10 cellular contexts compared by ENCODE assay signal in the genomic region with DNA sequence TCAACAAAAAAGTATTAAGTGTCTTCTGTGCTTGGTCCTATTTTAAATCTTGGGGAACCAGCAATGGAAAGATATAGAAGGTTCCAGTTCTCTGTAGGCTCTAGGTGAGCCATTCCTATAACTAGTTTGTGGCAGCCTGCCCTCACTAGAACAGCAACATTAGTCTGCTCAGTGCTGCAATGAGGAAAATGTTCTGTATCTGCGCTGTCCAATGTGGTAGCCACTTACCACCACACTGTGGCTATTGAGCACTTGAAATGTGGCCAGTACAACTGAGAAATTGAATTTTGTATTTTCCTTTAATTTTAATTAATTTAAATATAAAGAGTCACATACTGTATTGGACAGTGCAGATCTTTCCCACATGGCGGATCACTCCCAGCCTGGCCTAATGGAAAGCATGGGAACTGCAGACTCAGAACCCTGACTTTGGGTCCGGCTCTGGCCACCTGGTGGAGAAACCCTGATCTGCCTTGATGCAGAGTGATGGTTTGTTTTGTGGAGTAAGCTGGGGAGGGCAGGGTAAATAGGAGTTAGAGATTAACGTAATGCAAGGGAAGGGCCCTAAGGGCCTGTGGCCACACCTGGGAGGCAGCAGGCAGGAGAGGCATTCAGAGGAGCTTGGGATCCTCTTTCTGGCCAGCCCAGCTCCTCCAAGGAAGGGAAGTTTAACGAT.
DNase-seq lines count a peak whose midpoint lies in the region; ATAC-seq and TF ChIP-seq lines count a peak whose summit lies in the region.
"Had no signal": no experiment of that assay in that cellular context is flagged by ENCODE, and none has a peak within 500 bp of the region (broad histone marks: within the 10 kb centered on the region; RNA-seq: fewer than 3 reads in every experiment).

No MANE protein-coding gene starts in this region.

- peaks cover 4% of the 10 kb centered on the region; the same call in 1 of the 2 replicates for H3K4me1 ChIP-seq in GM23248 (ENCODE audit: insufficient read depth)

- CTCF ChIA-PET in BJ (lab: Yijun Ruan, JAX): interaction anchor here (1.4 kb wide), 1 partner anchor 37 kb away, joined by 4 read pairs; no protein-coding TSS in a partner anchor

- DNase-seq in BJ (ENCODE audit: low read depth) (no peak), HFF-Myc (ENCODE audit: extremely low read depth, low read depth) (no peak), SW 1271 (lab: John Stamatoyannopoulos, UW) (peak; percentile 54 to 77), islet precursor cell (peak; percentile 93), GM23248 (no peak), NCI-H1436 treated with DMSO at 0.1 percent for 48 hours (lab: John Stamatoyannopoulos, UW) (no peak)
- DNase-seq: tibial artery had no signal

- POLR2A ChIA-PET in BJ (lab: Charles Lee): no interaction called here

- no peaks in the 10 kb centered on the region for H3K9me2 ChIP-seq in GM23248 (ENCODE audit: insufficient read depth)

- TF ChIP-seq CTCF in BJ (IDR thresholded peaks at IDR 0.05; ENCODE audit: insufficient read depth, low read depth, low read length) (0 out of 2 replicates have a peak, but pooled peaks have one; percentile 10), HFF-Myc (IDR thresholded peaks at IDR 0.05; ENCODE audit: low read depth, low read length, missing control alignments) (peak; percentile 59)

- H3F3A ChIP-seq in GM23248 (ENCODE audit: insufficient read depth): no peaks in the 10 kb centered on the region

- H3K4me3 ChIP-seq in BJ (ENCODE audit: low read depth, low read length) (no peak overlapping the region), HFF-Myc (replicated peaks; ENCODE audit: low read depth, low read length) (no peak overlapping the region), GM23248 (no peak overlapping the region)
- H3K4me3 ChIP-seq: tibial artery had no signal

- H3K36me3 ChIP-seq in BJ (ENCODE audit: control insufficient read depth, insufficient read depth, low read length) (no peaks in the 10 kb centered on the region), GM23248 (ENCODE audit: low read depth) (no peaks in the 10 kb centered on the region)
- H3K36me3 ChIP-seq: tibial artery had no signal

- in situ Hi-C loops in GM23248 (cut with MboI): no loop called here

- no peak overlapping the region for H3K9ac ChIP-seq in GM23248

- ATAC-seq in HG03565 (IDR thresholded peaks at IDR 0.05; ENCODE audit: unreplicated experiment): no peak
- ATAC-seq in GM18520 (IDR thresholded peaks at IDR 0.05; ENCODE audit: unreplicated experiment): no peak

- WGBS in GM23248 (ENCODE audit: low coverage in 1 of 2, low lambda C conversion rate in 2 of 2, missing lambda C conversion rate in 2 of 2), 2 experiments: 97% methylated on average over 5 of the region's 5 CpGs

- no peak overlapping the region for H3K27ac ChIP-seq in GM23248
- H3K27ac ChIP-seq: epithelial cell of prostate, tibial artery had no signal

- H2AFZ ChIP-seq in GM23248: no peak overlapping the region

- H3K27me3 ChIP-seq in BJ (ENCODE audit: control insufficient read depth, insufficient read depth, low read length): no peaks in the 10 kb centered on the region
- no peaks in the 10 kb centered on the region for H3K27me3 ChIP-seq in GM23248 (replicated peaks; ENCODE audit: insufficient read depth)
- H3K27me3 ChIP-seq: tibial artery had no signal

- no peaks in the 10 kb centered on the region for H4K20me1 ChIP-seq in GM23248 (ENCODE audit: insufficient read depth)

- no peak overlapping the region for H3K4me2 ChIP-seq in GM23248 (ENCODE audit: unreplicated experiment)

- H3K79me2 ChIP-seq in GM23248 (ENCODE audit: insufficient read depth): no peaks in the 10 kb centered on the region

- no peaks in the 10 kb centered on the region for H3K9me3 ChIP-seq in GM23248 (ENCODE audit: low read depth)
- H3K9me3 ChIP-seq: tibial artery had no signal

Comparison
In these comparisons a context has a peak if more than half of its experiments do, and no peak if none do; other contexts are left out.
1. DNase-seq: peak in SW 1271 (2 of 2) and islet precursor cell (single experiment); none in BJ (single experiment), HFF-Myc (single experiment), GM23248 (single experiment) and NCI-H1436 treated with DMSO at 0.1 percent for 48 hours (single experiment).